ENCODE assay signal across 30 cellular contexts in the genomic region with DNA sequence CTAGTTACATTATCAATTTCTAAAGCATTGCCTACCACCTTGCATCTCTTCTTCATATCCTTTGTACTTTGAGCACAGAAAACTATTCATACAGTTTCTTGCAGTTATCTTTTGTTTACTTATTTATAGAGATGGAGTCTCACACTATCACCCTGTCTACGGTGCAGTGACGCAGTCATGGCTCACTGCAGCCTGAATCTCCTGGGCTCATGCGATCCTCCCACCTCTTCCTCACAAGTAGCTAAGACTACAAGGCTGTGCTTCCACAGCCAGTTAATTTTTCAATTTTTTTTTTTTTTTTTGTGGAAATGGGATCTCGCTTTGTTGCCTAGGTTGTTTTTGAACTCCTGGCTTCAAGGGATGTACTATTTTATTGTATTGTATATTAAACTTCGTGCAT.
"Had no signal": no experiment of that assay in that cellular context is flagged by ENCODE, and none has a peak within 500 bp of the region (broad histone marks: within the 10 kb centered on the region; RNA-seq: fewer than 3 reads in every experiment).

No MANE protein-coding gene starts in this region.

- H3K4me3 ChIP-seq: adrenal gland, body of pancreas, breast epithelium had no signal

- H3K27me3 ChIP-seq: adrenal gland, body of pancreas, brain microvascular endothelial cell, breast epithelium had no signal

- H3K4me1 ChIP-seq: adrenal gland, body of pancreas, breast epithelium had no signal

- DNase-seq: activated B cell treated with CpG ODN at 0.5 μM for 24 hours; activated CD4-positive, alpha-beta memory T cell treated with anti-CD3 and anti-CD28 coated beads for 36 hours; activated CD4-positive, alpha-beta T cell treated with anti-CD3 and anti-CD28 coated beads for 4 hours; activated CD4-positive, alpha-beta T cell treated with anti-CD3 and anti-CD28 coated beads, Interleukin-2, amount 10 ng/mL, durations not matched to agents 24 days and 14 days; activated CD4-positive, alpha-beta T cell treated with anti-CD3 and anti-CD28 coated beads, Interleukin-2, amount 50 U/mL, for 1 hour; activated CD4-positive, alpha-beta T cell treated with anti-CD3 and anti-CD28 coated beads, Interleukin-2, amount 50 U/mL, for 4 hours; activated CD4-positive, CD25-positive, alpha-beta regulatory T cell treated with anti-CD3 and anti-CD28 coated beads, Interleukin-2, amount 50 U/mL, for 72 hours; activated CD8-positive, alpha-beta memory T cell treated with anti-CD3 and anti-CD28 coated beads, Interleukin-2, amount 50 U/mL, for 4 hours; activated CD8-positive, alpha-beta T cell treated with anti-CD3 and anti-CD28 coated beads for 36 hours; activated effector memory CD4-positive, alpha-beta T cell treated with anti-CD3 and anti-CD28 coated beads, Interleukin-2, amount 50 U/mL, for 16 hours; activated gamma-delta T cell treated with Interleukin-2 at 50 U/mL for 16 hours; activated naive CD4-positive, alpha-beta T cell; activated naive CD4-positive, alpha-beta T cell treated with anti-CD3 and anti-CD28 coated beads for 36 hours; activated naive CD4-positive, alpha-beta T cell treated with anti-CD3 and anti-CD28 coated beads, Interleukin-2, amount 50 U/mL, for 16 hours; activated naive CD8-positive, alpha-beta T cell treated with anti-CD3 and anti-CD28 coated beads for 36 hours; activated T-cell treated with anti-CD3 and anti-CD28 coated beads for 4 hours; activated T-cell treated with anti-CD3 and anti-CD28 coated beads, Interleukin-2, amount 50 U/mL, for 1 hour; activated T-cell treated with anti-CD3 and anti-CD28 coated beads, Interleukin-2, amount 50 U/mL, for 4 hours; activated T-cell treated with anti-CD3 and anti-CD28 coated beads, Interleukin-2, amount 50 U/mL, for 72 hours; adrenal gland; amniotic stem cell; aorta; body of pancreas; brain microvascular endothelial cell; central memory CD4-positive, alpha-beta T cell; T-helper 1 cell; T-helper 2 cell; T-helper 9 cell had no signal

- H3K36me3 ChIP-seq: adrenal gland, brain microvascular endothelial cell, breast epithelium had no signal

- H3K9me3 ChIP-seq: adrenal gland, body of pancreas, breast epithelium had no signal

- H3K27ac ChIP-seq: adrenal gland, body of pancreas, brain microvascular endothelial cell, breast epithelium, VCaP had no signal
